In genomic region chr19:47813995-47814328, GRCh38 we compare ENCODE assay signal across 12 cellular contexts. TPM values are rescaled to one million over a fixed set of nuclear protein-coding genes. Genes with fewer than 3 reads are reported as not detected.
"Had no signal": no experiment of that assay in that cellular context is flagged by ENCODE, and none has a peak within 500 bp of the region (broad histone marks: within the 10 kb centered on the region; RNA-seq: fewer than 3 reads in every experiment).

No MANE protein-coding gene starts in this region.

- H3K27ac Mint-ChIP-seq: naive thymus-derived CD4-positive, alpha-beta T cell; stimulated activated naive B cell treated with anti-CD40 and anti-IgM and Interleukin-4, amounts not matched to agents 10 μg/mL and 1 μg/mL and 100 μg/mL, for 72 hours had no signal

- H3K4me1 ChIP-seq: esophagus squamous epithelium, psoas muscle, spleen had no signal

- H3K27ac ChIP-seq: esophagus squamous epithelium, psoas muscle, spleen had no signal

- DNase-seq: esophagus squamous epithelium had no signal

- H3K36me3 Mint-ChIP-seq: naive thymus-derived CD4-positive, alpha-beta T cell; stimulated activated naive B cell treated with anti-CD40 and anti-IgM and Interleukin-4, amounts not matched to agents 10 μg/mL and 1 μg/mL and 100 μg/mL, for 72 hours had no signal

- H3K9me3 ChIP-seq: esophagus squamous epithelium, psoas muscle, spleen had no signal

- H3K4me3 ChIP-seq: esophagus squamous epithelium, lung, psoas muscle, spleen had no signal

- H3K4me3 Mint-ChIP-seq: naive thymus-derived CD4-positive, alpha-beta T cell; stimulated activated naive B cell treated with anti-CD40 and anti-IgM and Interleukin-4, amounts not matched to agents 10 μg/mL and 1 μg/mL and 100 μg/mL, for 72 hours had no signal

- H3K9me3 Mint-ChIP-seq: stimulated activated naive B cell treated with anti-CD40 and anti-IgM and Interleukin-4, amounts not matched to agents 10 μg/mL and 1 μg/mL and 100 μg/mL, for 72 hours had no signal

- ATAC-seq: sciatic nerve had no signal

- H3K36me3 ChIP-seq: esophagus squamous epithelium, spleen had no signal

RNA-seq across cellular contexts. Expression of gene CRX, which starts 7.8 kb away (rescaled TPM):
- total RNA-seq: aorta; bronchial epithelial cell; esophagus squamous epithelium; left cardiac atrium; lung; mononuclear cell; naive thymus-derived CD4-positive, alpha-beta T cell; omental fat pad; psoas muscle had no signal
- polyA plus RNA-seq: naive thymus-derived CD4-positive, alpha-beta T cell; spleen had no signal

RNA-seq across cellular contexts. Expression of gene TPRX1, which starts 9.6 kb away (rescaled TPM):
- total RNA-seq: aorta; bronchial epithelial cell; esophagus squamous epithelium; left cardiac atrium; lung; mononuclear cell; naive thymus-derived CD4-positive, alpha-beta T cell; omental fat pad; psoas muscle; sciatic nerve; spleen had no signal
- polyA plus RNA-seq: aorta; lung; naive thymus-derived CD4-positive, alpha-beta T cell; psoas muscle; spleen had no signal

RNA-seq across cellular contexts. Expression of gene TPRX2, which starts 45.1 kb away (rescaled TPM):
- total RNA-seq: aorta; bronchial epithelial cell; esophagus squamous epithelium; left cardiac atrium; lung; mononuclear cell; naive thymus-derived CD4-positive, alpha-beta T cell; omental fat pad; psoas muscle; sciatic nerve; spleen had no signal
- polyA plus RNA-seq: aorta; lung; naive thymus-derived CD4-positive, alpha-beta T cell; psoas muscle; spleen had no signal
